ENCODE assay signal across 11 cellular contexts in genomic region chr2:241680827-241681599, GRCh38. TPM values are rescaled to one million over a fixed set of nuclear protein-coding genes. Genes with fewer than 3 reads are reported as not detected.
DNase-seq lines count a peak whose midpoint lies in the region; ATAC-seq, FAIRE-seq and TF ChIP-seq lines count a peak whose summit lies in the region.
"Had no signal": no experiment of that assay in that cellular context is flagged by ENCODE, and none has a peak within 500 bp of the region (broad histone marks: within the 10 kb centered on the region; RNA-seq: fewer than 3 reads in every experiment).

No MANE protein-coding gene starts in this region.

- no peak overlapping the region for H3K4me3 ChIP-seq in BLaER1 treated with 17β-estradiol and CSF1 and Interleukin-3, amounts not matched to agents 10 nM and 100 nM
- H3K4me3 ChIP-seq in endothelial cell of umbilical vein (replicated peaks in 1 of 3; ENCODE audit: insufficient read depth in 1 of 3, low read depth in 1 of 3, low read length in 3 of 3) (no peak overlapping the region), BE2C (ENCODE audit: low read depth, low read length) (no peak overlapping the region)

- H3K36me3 ChIP-seq in BLaER1 treated with 17β-estradiol and CSF1 and Interleukin-3, amounts not matched to agents 10 nM and 100 nM, result peaks cover 70 to 97% (median 95%) of the 10 kb centered on the region in 11 experiments
- H3K36me3 ChIP-seq in endothelial cell of umbilical vein (ENCODE audit: control insufficient read depth in 2 of 2, extremely low read depth in 1 of 2, insufficient read depth in 2 of 2, low read length in 2 of 2), result peaks cover 4 to 26% of the 10 kb centered on the region in 2 experiments
- peaks cover 82% of the 10 kb centered on the region for H3K36me3 ChIP-seq in BE2C

- H3K4me3 Mint-ChIP-seq in type B pancreatic cell, result no peak overlapping the region
- H3K4me3 Mint-ChIP-seq: activated naive CD4-positive, alpha-beta T cell treated with anti-CD3 and anti-CD28 coated beads for 36 hours had no signal

- peaks cover 12 to 28% (median 13%) of the 10 kb centered on the region in 10 experiments for H3K4me1 ChIP-seq in BLaER1 treated with 17β-estradiol and CSF1 and Interleukin-3, amounts not matched to agents 10 nM and 100 nM
- H3K4me1 ChIP-seq in endothelial cell of umbilical vein (ENCODE audit: control insufficient read depth, extremely low read depth, insufficient read depth, low read length), result peaks cover 15% of the 10 kb centered on the region
- no peaks in the 10 kb centered on the region for H3K4me1 ChIP-seq in BE2C

- dilution Hi-C loops in endothelial cell of umbilical vein (cut with MboI; ENCODE audit: extremely low pct_ligation_motif_present, low sequenced_read_pairs), result no loop called here

- intact Hi-C loops in endothelial cell of umbilical vein (cut with micrococcal nuclease), result no loop called here

- no peaks in the 10 kb centered on the region for H3K9me1 ChIP-seq in endothelial cell of umbilical vein (replicated peaks; ENCODE audit: control insufficient read depth, extremely low read depth, insufficient read depth, low read length)

- no peak overlapping the region for H3K27ac ChIP-seq in BLaER1 treated with 17β-estradiol and CSF1 and Interleukin-3, amounts not matched to agents 10 nM and 100 nM
- H3K27ac ChIP-seq in endothelial cell of umbilical vein (ENCODE audit: insufficient read depth, low read depth, low read length), result peak overlapping the region; percentile 41
- H3K27ac ChIP-seq: neutrophil had no signal

- no peak for TF ChIP-seq CTCF in endothelial cell of umbilical vein (IDR thresholded peaks at IDR 0.05; ENCODE audit: extremely low read depth in 1 of 2, insufficient read depth in 1 of 2, low read depth in 1 of 2, low read length in 2 of 2)
- no peak for TF ChIP-seq CTCF in type B pancreatic cell (conservative IDR thresholded peaks at IDR 0.05)
- no peak for TF ChIP-seq CTCF in BE2C (IDR thresholded peaks at IDR 0.05; ENCODE audit: low read depth, low read length)

- CTCF ChIA-PET in endothelial cell of umbilical vein (lab: Charles Lee), result interaction anchor here (1.6 to 2.2 kb wide), 2 partner anchors 15 to 22 kb away, joined by 5 to 8 read pairs; no protein-coding TSS in a partner anchor

- peaks cover 26% of the 10 kb centered on the region for H3K79me2 ChIP-seq in endothelial cell of umbilical vein (ENCODE audit: control insufficient read depth, insufficient read depth, low read length)

- H4K20me1 ChIP-seq in BLaER1 treated with 17β-estradiol and CSF1 and Interleukin-3, amounts not matched to agents 10 nM and 100 nM, result peaks cover 0 to 67% (median 31%) of the 10 kb centered on the region in 11 experiments; a peak in 14 of 22 replicates
- no peaks in the 10 kb centered on the region for H4K20me1 ChIP-seq in endothelial cell of umbilical vein (replicated peaks; ENCODE audit: control insufficient read depth, extremely low read depth, insufficient read depth, low read length)

- no TSS peak for BruUV-seq in endothelial cell of umbilical vein (replicated peaks; lab: Mats Ljungman, UMichigan)

- peak overlapping the region in 3 of 11 experiments; percentile 13 to 55 (median 44); a peak in 4 of 22 replicates for H3K4me2 ChIP-seq in BLaER1 treated with 17β-estradiol and CSF1 and Interleukin-3, amounts not matched to agents 10 nM and 100 nM
- no peak overlapping the region for H3K4me2 ChIP-seq in endothelial cell of umbilical vein (ENCODE audit: insufficient read depth, low read length)

- H3K9ac ChIP-seq in BLaER1 treated with 17β-estradiol and CSF1 and Interleukin-3, amounts not matched to agents 10 nM and 100 nM, result peak overlapping the region in 9 of 11 experiments; percentile 3 to 61 (median 26); a peak in 11 of 22 replicates
- H3K9ac ChIP-seq in endothelial cell of umbilical vein (replicated peaks; ENCODE audit: extremely low read depth, insufficient read depth, low read length), result no peak overlapping the region

- no peaks in the 10 kb centered on the region for H3K9me3 Mint-ChIP-seq in type B pancreatic cell
- H3K9me3 Mint-ChIP-seq: activated naive CD4-positive, alpha-beta T cell treated with anti-CD3 and anti-CD28 coated beads for 36 hours had no signal

- H3K27me3 Mint-ChIP-seq in type B pancreatic cell, result no peaks in the 10 kb centered on the region

- no peak for ATAC-seq in GM18907 (IDR thresholded peaks at IDR 0.05; ENCODE audit: unreplicated experiment)

- H3K9me3 ChIP-seq in BLaER1 treated with 17β-estradiol and CSF1 and Interleukin-3, amounts not matched to agents 10 nM and 100 nM (replicated peaks in 1 of 11), result no peaks in the 10 kb centered on the region
- H3K9me3 ChIP-seq in endothelial cell of umbilical vein (replicated peaks; ENCODE audit: control insufficient read depth, insufficient read depth, low read length), result no peaks in the 10 kb centered on the region
- no peaks in the 10 kb centered on the region for H3K9me3 ChIP-seq in BE2C
- H3K9me3 ChIP-seq: neutrophil had no signal

- no peak overlapping the region for H2AFZ ChIP-seq in endothelial cell of umbilical vein (ENCODE audit: low read depth, low read length)

- H3K36me3 Mint-ChIP-seq in type B pancreatic cell, result peaks cover 8% of the 10 kb centered on the region

- H3K27ac Mint-ChIP-seq in type B pancreatic cell, result no peak overlapping the region

- DNase-seq in NCI-H226, result peak; percentile 85
- DNase-seq in endothelial cell of umbilical vein (ENCODE audit: low read depth, low spot score), result peak; percentile 52
- peak; percentile 97 for DNase-seq in non-pigmented ciliary epithelial cell (ENCODE audit: low read depth)
- no peak for DNase-seq in effector CD4-positive, alpha-beta T cell
- no peak for DNase-seq in type B pancreatic cell (ENCODE audit: extremely low spot score, unreplicated experiment)
- no peak for DNase-seq in BE2C
- DNase-seq: activated naive CD4-positive, alpha-beta T cell treated with anti-CD3 and anti-CD28 coated beads for 36 hours; NCI-H1694 treated with DMSO at 0.1 percent for 48 hours had no signal

- no peaks in the 10 kb centered on the region for H3K4me1 Mint-ChIP-seq in type B pancreatic cell (ENCODE audit: unreplicated experiment)

- FAIRE-seq in endothelial cell of umbilical vein (lab: Jason Lieb, UNC), result peak; percentile 87

- H3K27me3 ChIP-seq in BLaER1 treated with 17β-estradiol and CSF1 and Interleukin-3, amounts not matched to agents 10 nM and 100 nM, result no peaks in the 10 kb centered on the region
- H3K27me3 ChIP-seq in endothelial cell of umbilical vein (ENCODE audit: control insufficient read depth in 2 of 2, insufficient read depth in 2 of 2, low read length in 2 of 2) (no peaks in the 10 kb centered on the region), BE2C (no peaks in the 10 kb centered on the region)
- H3K27me3 ChIP-seq: neutrophil had no signal

- no peak for TF ChIP-seq POLR2A in endothelial cell of umbilical vein (IDR thresholded peaks at IDR 0.05; ENCODE audit: low read depth, low read length)

- POLR2A ChIA-PET in endothelial cell of umbilical vein (lab: Charles Lee), result no interaction called here

RNA-seq across cellular contexts. Expression of gene DTYMK, which starts 5.6 kb away (rescaled TPM):
- total RNA-seq in endothelial cell of umbilical vein, result 91.9 and 104 TPM in 2 replicates
- polyA plus RNA-seq in endothelial cell of umbilical vein, result 61.6 and 67.0 TPM in 2 replicates
- polyA plus RNA-seq in endothelial cell of umbilical vein (2011; cell fraction: cytosol; rRNA removed), result 76.1 and 84.6 TPM in 2 replicates
- 47.0 and 54.2 TPM in 2 replicates for polyA plus RNA-seq in endothelial cell of umbilical vein (2011; cell fraction: nucleus; rRNA removed)
- 45.6 and 65.1 TPM in 2 replicates for polyA plus RNA-seq in endothelial cell of umbilical vein (2012)
- polyA minus RNA-seq in endothelial cell of umbilical vein, result 15.9 and 28.6 TPM in 2 replicates
- 29.3 TPM for polyA minus RNA-seq in endothelial cell of umbilical vein (2011; cell fraction: cytosol; rRNA and poly(A)+ RNA removed)
- polyA minus RNA-seq in endothelial cell of umbilical vein (2011; cell fraction: nucleus; rRNA and poly(A)+ RNA removed), result 16.8 and 17.0 TPM in 2 replicates
- 32.7 and 66.7 TPM in 2 replicates for total RNA-seq in type B pancreatic cell (ENCODE audit: low replicate concordance)
- 71.9 TPM for polyA plus RNA-seq in BE2C (2012; ENCODE audit: insufficient read depth, insufficient read length, low read depth)

RNA-seq across cellular contexts. Expression of gene ING5, which starts 20.8 kb away (rescaled TPM):
- total RNA-seq in endothelial cell of umbilical vein, result 24.5 and 30.5 TPM in 2 replicates
- polyA plus RNA-seq in endothelial cell of umbilical vein, result 32.4 and 33.4 TPM in 2 replicates
- 32.9 and 34.1 TPM in 2 replicates for polyA plus RNA-seq in endothelial cell of umbilical vein (2011; cell fraction: cytosol; rRNA removed)
- 56.7 and 66.7 TPM in 2 replicates for polyA plus RNA-seq in endothelial cell of umbilical vein (2011; cell fraction: nucleus; rRNA removed)
- polyA plus RNA-seq in endothelial cell of umbilical vein (2012), result 18.4 and 21.0 TPM in 2 replicates
- polyA minus RNA-seq in endothelial cell of umbilical vein, result 25.6 and 28.3 TPM in 2 replicates
- 9.2 TPM for polyA minus RNA-seq in endothelial cell of umbilical vein (2011; cell fraction: cytosol; rRNA and poly(A)+ RNA removed)
- 20.2 and 24.6 TPM in 2 replicates for polyA minus RNA-seq in endothelial cell of umbilical vein (2011; cell fraction: nucleus; rRNA and poly(A)+ RNA removed)
- 37.6 and 48.8 TPM in 2 replicates for total RNA-seq in type B pancreatic cell (ENCODE audit: low replicate concordance)
- polyA plus RNA-seq in BE2C (2012; ENCODE audit: insufficient read depth, insufficient read length, low read depth), result 58.2 TPM

RNA-seq across cellular contexts. Expression of gene ATG4B, which starts 43.5 kb away (rescaled TPM):
- total RNA-seq in endothelial cell of umbilical vein, result 83.6 and 85.6 TPM in 2 replicates
- polyA plus RNA-seq in endothelial cell of umbilical vein, result 113 and 142 TPM in 2 replicates
- polyA plus RNA-seq in endothelial cell of umbilical vein (2011; cell fraction: cytosol; rRNA removed), result 91.3 and 94.0 TPM in 2 replicates
- polyA plus RNA-seq in endothelial cell of umbilical vein (2011; cell fraction: nucleus; rRNA removed), result 287 and 314 TPM in 2 replicates
- 77.3 and 139 TPM in 2 replicates for polyA plus RNA-seq in endothelial cell of umbilical vein (2012)
- polyA minus RNA-seq in endothelial cell of umbilical vein, result 124 and 157 TPM in 2 replicates
- 36.5 TPM for polyA minus RNA-seq in endothelial cell of umbilical vein (2011; cell fraction: cytosol; rRNA and poly(A)+ RNA removed)
- 85.8 and 105 TPM in 2 replicates for polyA minus RNA-seq in endothelial cell of umbilical vein (2011; cell fraction: nucleus; rRNA and poly(A)+ RNA removed)
- 96.5 and 112 TPM in 2 replicates for total RNA-seq in type B pancreatic cell (ENCODE audit: low replicate concordance)
- polyA plus RNA-seq in BE2C (2012; ENCODE audit: insufficient read depth, insufficient read length, low read depth), result 287 TPM

RNA-seq across cellular contexts. Expression of gene THAP4, which starts 44.1 kb away (rescaled TPM):
- total RNA-seq in endothelial cell of umbilical vein, result 47.4 and 49.0 TPM in 2 replicates
- 45.4 and 51.2 TPM in 2 replicates for polyA plus RNA-seq in endothelial cell of umbilical vein
- polyA plus RNA-seq in endothelial cell of umbilical vein (2011; cell fraction: cytosol; rRNA removed), result 51.7 and 53.1 TPM in 2 replicates
- 19.6 and 25.8 TPM in 2 replicates for polyA plus RNA-seq in endothelial cell of umbilical vein (2011; cell fraction: nucleus; rRNA removed)
- 51.4 and 55.2 TPM in 2 replicates for polyA plus RNA-seq in endothelial cell of umbilical vein (2012)
- 21.9 and 26.8 TPM in 2 replicates for polyA minus RNA-seq in endothelial cell of umbilical vein
- polyA minus RNA-seq in endothelial cell of umbilical vein (2011; cell fraction: cytosol; rRNA and poly(A)+ RNA removed), result 28.1 TPM
- 7.9 and 13.3 TPM in 2 replicates for polyA minus RNA-seq in endothelial cell of umbilical vein (2011; cell fraction: nucleus; rRNA and poly(A)+ RNA removed)
- total RNA-seq in type B pancreatic cell (ENCODE audit: low replicate concordance), result 51.3 and 53.3 TPM in 2 replicates
- 178 TPM for polyA plus RNA-seq in BE2C (2012; ENCODE audit: insufficient read depth, insufficient read length, low read depth)

RNA-seq across cellular contexts. Expression of gene D2HGDH, which starts 53.4 kb away (rescaled TPM):
- 22.3 and 27.9 TPM in 2 replicates for total RNA-seq in endothelial cell of umbilical vein
- 22.3 and 34.5 TPM in 2 replicates for polyA plus RNA-seq in endothelial cell of umbilical vein
- polyA plus RNA-seq in endothelial cell of umbilical vein (2011; cell fraction: cytosol; rRNA removed), result 6.5 and 11.2 TPM in 2 replicates
- polyA plus RNA-seq in endothelial cell of umbilical vein (2011; cell fraction: nucleus; rRNA removed), result 157 and 189 TPM in 2 replicates
- polyA plus RNA-seq in endothelial cell of umbilical vein (2012), result 17.8 and 28.8 TPM in 2 replicates
- 10.6 and 14.5 TPM in 2 replicates for polyA minus RNA-seq in endothelial cell of umbilical vein
- polyA minus RNA-seq in endothelial cell of umbilical vein (2011; cell fraction: cytosol; rRNA and poly(A)+ RNA removed), result 3.1 TPM
- polyA minus RNA-seq in endothelial cell of umbilical vein (2011; cell fraction: nucleus; rRNA and poly(A)+ RNA removed), result 24.5 and 39.8 TPM in 2 replicates
- 17.3 and 36.0 TPM in 2 replicates for total RNA-seq in type B pancreatic cell (ENCODE audit: low replicate concordance)
- 42.2 TPM for polyA plus RNA-seq in BE2C (2012; ENCODE audit: insufficient read depth, insufficient read length, low read depth)

Comparison
In these comparisons a context has a peak if more than half of its experiments do, and no peak if none do; other contexts are left out.
1. DNase-seq: peak in NCI-H226 (single experiment), endothelial cell of umbilical vein (single experiment) and non-pigmented ciliary epithelial cell (single experiment); none in effector CD4-positive, alpha-beta T cell (single experiment), type B pancreatic cell (single experiment) and BE2C (single experiment).